ENCODE assay signal across 8 cellular contexts in the genomic region with DNA sequence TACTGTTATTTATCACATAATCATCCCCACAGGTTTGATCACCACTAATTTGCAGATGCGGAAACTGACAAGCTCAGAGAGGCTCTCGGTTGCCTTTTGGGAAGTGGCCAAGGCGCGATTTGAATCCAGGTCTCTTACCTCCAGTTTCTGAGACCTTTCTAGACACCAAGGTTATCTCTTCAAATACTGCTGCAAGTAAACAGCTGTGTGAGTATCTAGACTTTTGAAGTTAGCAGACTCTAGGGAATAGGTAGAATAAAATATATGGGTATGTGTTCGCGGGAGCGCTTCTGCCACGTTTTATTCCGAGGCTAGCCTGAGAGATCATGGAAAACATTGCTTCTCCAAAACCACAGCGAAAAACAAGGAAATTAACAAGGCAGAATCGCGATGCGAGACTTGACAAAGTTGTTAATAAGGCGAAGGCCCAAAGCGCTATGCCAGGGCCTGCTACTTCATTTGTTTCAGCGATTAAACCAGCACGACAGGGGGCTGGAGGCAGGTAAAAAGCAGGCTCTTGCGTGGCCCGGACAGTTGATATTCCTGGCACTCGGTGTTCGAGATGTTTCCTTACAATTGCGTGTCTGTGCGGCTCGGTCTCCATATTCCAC. TPM values are rescaled to one million over a fixed set of nuclear protein-coding genes. Genes with fewer than 3 reads are reported as not detected.
A peak's percentile ranks its signal among the peaks of the same experiment; 100 is the strongest.
DNase-seq lines count a peak whose midpoint lies in the region; ATAC-seq and TF ChIP-seq lines count a peak whose summit lies in the region.

No MANE protein-coding gene starts in this region.

- H3K27ac Mint-ChIP-seq in activated CD4-positive, alpha-beta memory T cell treated with anti-CD3 and anti-CD28 coated beads for 36 hours, result peak overlapping the region; percentile 18

- H3K4me3 Mint-ChIP-seq in activated CD4-positive, alpha-beta memory T cell treated with anti-CD3 and anti-CD28 coated beads for 36 hours, result peak overlapping the region; percentile 71

- peaks cover 22% of the 10 kb centered on the region for H3K36me3 Mint-ChIP-seq in activated CD4-positive, alpha-beta memory T cell treated with anti-CD3 and anti-CD28 coated beads for 36 hours

- CTCF ChIA-PET in activated CD4-positive, alpha-beta memory T cell treated with anti-CD3 and anti-CD28 coated beads for 36 hours (lab: Charles Lee), result no interaction called here

- ATAC-seq in HG03571 (IDR thresholded peaks at IDR 0.05; ENCODE audit: unreplicated experiment) (no peak), GM19463 (IDR thresholded peaks at IDR 0.05; ENCODE audit: unreplicated experiment) (no peak)

- H3K36me3 ChIP-seq in iPS-15b (ENCODE audit: control insufficient read depth, insufficient read depth, low read length) (peaks cover 6% of the 10 kb centered on the region), stomach (no peaks in the 10 kb centered on the region)

- DNase-seq in NCI-H82 (lab: John Stamatoyannopoulos, UW), result peak; percentile 65
- DNase-seq in NCI-H82 treated with DMSO at 0.1 percent for 48 hours (lab: John Stamatoyannopoulos, UW; ENCODE audit: unreplicated experiment), result no peak
- no peak for DNase-seq in activated CD4-positive, alpha-beta memory T cell treated with anti-CD3 and anti-CD28 coated beads for 36 hours
- DNase-seq in stomach, result no peak
- DNase-seq in NCI-H1417 (lab: John Stamatoyannopoulos, UW), result no peak

- POLR2A ChIA-PET in activated CD4-positive, alpha-beta memory T cell treated with anti-CD3 and anti-CD28 coated beads for 36 hours (lab: Charles Lee), result no interaction called here

- H3K4me1 ChIP-seq in iPS-15b (ENCODE audit: control insufficient read depth, insufficient read depth, low read length) (peaks cover 22% of the 10 kb centered on the region), stomach (peaks cover 1 to 41% (median 21%) of the 10 kb centered on the region in 4 donors)

- H3K9me3 Mint-ChIP-seq in activated CD4-positive, alpha-beta memory T cell treated with anti-CD3 and anti-CD28 coated beads for 36 hours, result no peaks in the 10 kb centered on the region

- 72 to 79% (median 77%) methylated on average over 24 of the region's 24 CpGs for whole genome bisulfite sequencing in stomach, 5 donors

- peak overlapping the region; percentile 55 for H3K9ac ChIP-seq in iPS-15b (ENCODE audit: low read depth, low read length)

- H3K27ac ChIP-seq in stomach, result peak overlapping the region in 4 of 5 donors; percentile 92 to 98 (median 97)

- H3K27me3 ChIP-seq in iPS-15b (ENCODE audit: control insufficient read depth, insufficient read depth, low read length) (no peaks in the 10 kb centered on the region), stomach (no peaks in the 10 kb centered on the region)

- TF ChIP-seq POLR2A in stomach (IDR thresholded peaks at IDR 0.05), result no peak

- TF ChIP-seq EP300 in stomach (IDR thresholded peaks at IDR 0.05), result no peak

- intact Hi-C loops in activated CD4-positive, alpha-beta memory T cell treated with anti-CD3 and anti-CD28 coated beads for 36 hours (cut with micrococcal nuclease), result loop anchor here (2.0 kb wide), 1 partner anchor 197 kb away; no protein-coding TSS in a partner anchor
- intact Hi-C loops in stomach (cut with DNase I; ENCODE audit: low total_unique reads), result no loop called here

- peak overlapping the region; percentile 82 for H3K4me3 ChIP-seq in iPS-15b (ENCODE audit: low read depth, low read length)
- peak overlapping the region; percentile 79 to 89 (median 84) for H3K4me3 ChIP-seq in stomach

- TF ChIP-seq CTCF in stomach (IDR thresholded peaks at IDR 0.05), result no peak

- H3K4me1 Mint-ChIP-seq in activated CD4-positive, alpha-beta memory T cell treated with anti-CD3 and anti-CD28 coated beads for 36 hours (ENCODE audit: low read depth), result peaks cover 11% of the 10 kb centered on the region

- H3K9me3 ChIP-seq in iPS-15b (ENCODE audit: control insufficient read depth, insufficient read depth, low read length) (no peaks in the 10 kb centered on the region), stomach (no peaks in the 10 kb centered on the region)

- H3K27me3 Mint-ChIP-seq in activated CD4-positive, alpha-beta memory T cell treated with anti-CD3 and anti-CD28 coated beads for 36 hours, result peaks cover 1% of the 10 kb centered on the region

RNA-seq across cellular contexts. Expression of a gene that starts 1.8 kb away (rescaled TPM):
- total RNA-seq in activated CD4-positive, alpha-beta memory T cell treated with anti-CD3 and anti-CD28 coated beads for 36 hours, result 10 to 100 TPM; 41.4 to 44.0 TPM
- 10 to 100 TPM; 10.4 to 42.6 (median 14.0) TPM for total RNA-seq in stomach
- polyA plus RNA-seq in stomach, result 1 to 10 TPM; 2.4 to 3.8 (median 3.6) TPM
